ENCODE assay signal across 8 cellular contexts in the genomic region with DNA sequence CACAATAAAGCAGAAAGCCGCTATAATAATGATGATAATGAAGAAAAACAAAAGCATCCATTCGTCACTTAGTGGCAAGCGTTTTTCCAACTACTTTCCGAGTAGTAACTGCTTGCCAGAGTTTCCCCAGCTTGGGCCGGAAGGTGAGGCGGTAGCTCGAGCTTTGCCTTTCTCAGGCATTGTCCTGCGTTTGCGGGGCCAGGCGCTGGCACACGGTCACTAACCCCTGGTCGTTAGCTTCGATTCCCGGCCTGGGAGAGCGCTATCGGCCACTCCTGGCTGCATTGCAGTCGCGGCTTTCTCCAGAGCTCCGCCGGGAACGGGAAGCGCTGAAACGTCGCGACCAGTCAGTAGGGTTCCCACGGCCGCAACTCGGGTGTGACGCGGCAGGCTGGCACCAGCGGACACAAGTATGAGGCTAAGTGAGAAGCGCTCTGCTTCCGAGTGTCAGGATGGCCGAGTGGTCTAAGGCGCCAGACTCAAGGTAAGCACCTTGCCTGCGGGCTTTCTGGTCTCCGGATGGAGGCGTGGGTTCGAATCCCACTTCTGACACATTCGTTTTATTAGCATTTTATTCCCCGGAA. TPM values are rescaled to one million over a fixed set of nuclear protein-coding genes. Genes with fewer than 3 reads are reported as not detected.
DNase-seq lines count a peak whose midpoint lies in the region; ATAC-seq and TF ChIP-seq lines count a peak whose summit lies in the region.

No MANE protein-coding gene starts in this region.

- ATAC-seq in GM19035 (IDR thresholded peaks at IDR 0.05; ENCODE audit: unreplicated experiment) (peak; percentile 78), HG03378 (IDR thresholded peaks at IDR 0.05; ENCODE audit: unreplicated experiment) (peak; percentile 73)

- H3K4me1 Mint-ChIP-seq in chondrocyte (ENCODE audit: low read depth): peaks cover 15% of the 10 kb centered on the region

- H3K4me3 Mint-ChIP-seq in chondrocyte (ENCODE audit: unreplicated experiment): peak overlapping the region; percentile 91

- TF ChIP-seq CTCF in AG09319 (IDR thresholded peaks at IDR 0.05; ENCODE audit: low read depth, low read length): no peak
- peak; percentile 37 for TF ChIP-seq CTCF in chondrocyte (IDR thresholded peaks at IDR 0.05)

- H3K36me3 Mint-ChIP-seq in chondrocyte (ENCODE audit: low read depth): no peaks in the 10 kb centered on the region

- H3K9me3 Mint-ChIP-seq in chondrocyte (ENCODE audit: low read depth): no peaks in the 10 kb centered on the region

- H3K27me3 Mint-ChIP-seq in chondrocyte (ENCODE audit: low read depth): no peaks in the 10 kb centered on the region

- H3K27ac Mint-ChIP-seq in chondrocyte (ENCODE audit: unreplicated experiment): peak overlapping the region; percentile 99

- DNase-seq in AG09319 (ENCODE audit: extremely low read depth, low read depth) (peak; percentile 94), NCI-H446 treated with DMSO at 0.1 percent for 48 hours (lab: John Stamatoyannopoulos, UW) (peak; percentile 94), chondrocyte (ENCODE audit: low spot score) (no peak), kidney tubule cell (ENCODE audit: low spot score) (peak; percentile 96)
- DNase-seq in activated CD4-positive, alpha-beta T cell treated with anti-CD3 and anti-CD28 coated beads for 1 hour: peak; percentile 87
- peak; percentile 86 to 95 for DNase-seq in stimulated activated CD4-positive, alpha-beta T cell treated with anti-CD3 and anti-CD28 coated beads, Interleukin-1b, Interleukin-23, amount 100 ng/mL, for 1 hour (ENCODE audit: low read depth in 2 of 2)

RNA-seq across cellular contexts. Expression of gene ZNF692, which starts 14.6 kb away (rescaled TPM):
- 20.7 to 36.4 TPM (median 21.6 TPM) in 3 replicates for total RNA-seq in chondrocyte

RNA-seq across cellular contexts. Expression of gene PGBD2, which starts 32.5 kb away (rescaled TPM):
- total RNA-seq in chondrocyte: 5.2 to 6.0 TPM (median 5.8 TPM) in 3 replicates

RNA-seq across cellular contexts. Expression of gene ZNF672, which starts 35.5 kb away (rescaled TPM):
- total RNA-seq in chondrocyte: 17.1 to 20.2 TPM (median 19.8 TPM) in 3 replicates

RNA-seq across cellular contexts. Expression of gene SH3BP5L, which starts 47.8 kb away (rescaled TPM):
- 30.1 to 33.9 TPM (median 30.8 TPM) in 3 replicates for total RNA-seq in chondrocyte
